Comparison of ENCODE assay signal across 8 cellular contexts in genomic region chr1:185595835-185596667, GRCh38.
DNase-seq lines count a peak whose midpoint lies in the region; ATAC-seq and TF ChIP-seq lines count a peak whose summit lies in the region.

No MANE protein-coding gene starts in this region.

- peaks cover 0 to 3% (median 0%) of the 10 kb centered on the region in 4 donors for H3K4me1 ChIP-seq in upper lobe of left lung

- 68 to 70% methylated on average over 3 of the region's 3 CpGs for WGBS in upper lobe of left lung, 2 donors

- H3K36me3 ChIP-seq in upper lobe of left lung, result no peaks in the 10 kb centered on the region

- H3K36me3 Mint-ChIP-seq in chondrocyte (ENCODE audit: low read depth), result no peaks in the 10 kb centered on the region

- no peak for TF ChIP-seq POLR2A in upper lobe of left lung (IDR thresholded peaks at IDR 0.05)

- H3K9me3 Mint-ChIP-seq in chondrocyte (ENCODE audit: low read depth), result peaks cover 5% of the 10 kb centered on the region

- no peak overlapping the region for H3K27ac ChIP-seq in upper lobe of left lung

- H3K4me1 Mint-ChIP-seq in chondrocyte (ENCODE audit: low read depth), result peaks cover 13% of the 10 kb centered on the region

- ATAC-seq in Right ventricle myocardium inferior (peak; percentile 38), Right ventricle myocardium superior (ENCODE audit: poor library complexity) (no peak), HG02610 (IDR thresholded peaks at IDR 0.05; ENCODE audit: unreplicated experiment) (peak; percentile 70), upper lobe of left lung (ENCODE audit: low FRiP score in 2 of 2) (peak in 1 of 2 donors; percentile 70)

- H3K27me3 ChIP-seq in upper lobe of left lung, result no peaks in the 10 kb centered on the region

- H3K4me3 Mint-ChIP-seq in chondrocyte (ENCODE audit: unreplicated experiment), result no peak overlapping the region

- H3K9me3 ChIP-seq in upper lobe of left lung, result no peaks in the 10 kb centered on the region

- H3K27me3 Mint-ChIP-seq in chondrocyte (ENCODE audit: low read depth), result no peaks in the 10 kb centered on the region

- DNase-seq in Right ventricle myocardium inferior (ENCODE audit: missing footprints) (no peak), Right ventricle myocardium superior (no peak), NCI-H1694 treated with DMSO at 0.1 percent for 48 hours (lab: John Stamatoyannopoulos, UW) (peak; percentile 30), chondrocyte (ENCODE audit: low spot score) (no peak), myocyte (ENCODE audit: low read depth) (peak; percentile 54), upper lobe of left lung (peak in 1 of 2 donors; percentile 37)
- DNase-seq in activated CD4-positive, CD25-positive, alpha-beta regulatory T cell (lab: John Stamatoyannopoulos, UW), result peak in 3 of 4 experiments; percentile 4 to 22 (median 20)

- intact Hi-C loops in Right ventricle myocardium inferior (cut with DNase I) (loop anchor here (2.0 to 5.0 kb wide), 3 partner anchors 51 to 279 kb away; partner anchors contain the start of gene IVNS1ABP), Right ventricle myocardium superior (cut with DNase I) (no loop called here)

- H3K4me3 ChIP-seq in upper lobe of left lung, result no peak overlapping the region

- TF ChIP-seq CTCF in chondrocyte (IDR thresholded peaks at IDR 0.05) (peak; percentile 81), upper lobe of left lung (IDR thresholded peaks at IDR 0.05) (peak in 5 of 6 experiments; percentile 32 to 53 (median 43))

- TF ChIP-seq EP300 in upper lobe of left lung (IDR thresholded peaks at IDR 0.05), result no peak

- H3K27ac Mint-ChIP-seq in chondrocyte (ENCODE audit: unreplicated experiment), result no peak overlapping the region

Comparison
In these comparisons a context has a peak if more than half of its experiments do, and no peak if none do; other contexts are left out.
1. DNase-seq: peak in NCI-H1694 treated with DMSO at 0.1 percent for 48 hours (single experiment), activated CD4-positive, CD25-positive, alpha-beta regulatory T cell (3 of 4) and myocyte (single experiment); none in Right ventricle myocardium inferior (single experiment), Right ventricle myocardium superior (single experiment) and chondrocyte (single experiment).